In the genomic region with DNA sequence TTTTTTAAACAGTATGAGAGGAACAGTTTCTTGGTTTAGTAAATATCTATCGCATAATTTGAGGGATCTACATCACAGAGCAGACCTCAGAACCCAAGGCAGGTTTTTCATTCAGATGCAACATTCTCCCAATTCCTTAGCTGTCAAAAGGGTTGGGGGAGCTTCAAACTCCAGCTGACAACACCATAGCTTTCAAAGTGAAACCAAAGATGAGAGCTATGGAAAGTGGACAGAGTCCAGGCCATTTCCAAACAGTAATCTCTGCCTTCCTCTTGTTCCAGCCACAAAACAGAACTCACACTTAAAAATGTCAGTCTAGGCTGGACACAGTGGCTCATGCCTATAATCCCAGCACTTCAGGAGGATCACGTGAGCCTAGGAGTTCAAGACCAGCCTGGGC, we compare ENCODE assay signal across 2 cellular contexts.
TF ChIP-seq lines count a peak whose summit lies in the region.

No MANE protein-coding gene starts in this region.

TF ChIP-seq in H1, 55 proteins besides CTCF, POLR2A, EP300 and RAD21:
- TF ChIP-seq, protein P1, sequence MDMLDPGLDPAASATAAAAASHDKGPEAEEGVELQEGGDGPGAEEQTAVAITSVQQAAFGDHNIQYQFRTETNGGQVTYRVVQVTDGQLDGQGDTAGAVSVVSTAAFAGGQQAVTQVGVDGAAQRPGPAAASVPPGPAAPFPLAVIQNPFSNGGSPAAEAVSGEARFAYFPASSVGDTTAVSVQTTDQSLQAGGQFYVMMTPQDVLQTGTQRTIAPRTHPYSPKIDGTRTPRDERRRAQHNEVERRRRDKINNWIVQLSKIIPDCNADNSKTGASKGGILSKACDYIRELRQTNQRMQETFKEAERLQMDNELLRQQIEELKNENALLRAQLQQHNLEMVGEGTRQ (IDR thresholded peaks at IDR 0.05; ENCODE audit: low read length) = no peak
- peak; percentile 82 to 90; a peak in 3 of 4 replicates for TF ChIP-seq SIN3A (conservative IDR thresholded peaks at IDR 0.05 in 1 of 2, IDR thresholded peaks at IDR 0.05 in 1 of 2; ENCODE audit: low read depth in 1 of 2, low read length in 2 of 2)
- TF ChIP-seq, protein P2, sequence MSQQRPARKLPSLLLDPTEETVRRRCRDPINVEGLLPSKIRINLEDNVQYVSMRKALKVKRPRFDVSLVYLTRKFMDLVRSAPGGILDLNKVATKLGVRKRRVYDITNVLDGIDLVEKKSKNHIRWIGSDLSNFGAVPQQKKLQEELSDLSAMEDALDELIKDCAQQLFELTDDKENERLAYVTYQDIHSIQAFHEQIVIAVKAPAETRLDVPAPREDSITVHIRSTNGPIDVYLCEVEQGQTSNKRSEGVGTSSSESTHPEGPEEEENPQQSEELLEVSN (IDR thresholded peaks at IDR 0.05) = no peak
- no peak for TF ChIP-seq EGR1 (IDR thresholded peaks at IDR 0.05; ENCODE audit: borderline replicate concordance, low read depth, low read length)
- TF ChIP-seq, protein P3, sequence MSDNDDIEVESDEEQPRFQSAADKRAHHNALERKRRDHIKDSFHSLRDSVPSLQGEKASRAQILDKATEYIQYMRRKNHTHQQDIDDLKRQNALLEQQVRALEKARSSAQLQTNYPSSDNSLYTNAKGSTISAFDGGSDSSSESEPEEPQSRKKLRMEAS (IDR thresholded peaks at IDR 0.05) = no peak
- TF ChIP-seq SUZ12 (IDR thresholded peaks at IDR 0.05; ENCODE audit: low read length) = no peak
- no peak for TF ChIP-seq SIRT6 (IDR thresholded peaks at IDR 0.05; ENCODE audit: low read length)
- peak; percentile 67; the same call in 1 of the 2 replicates for TF ChIP-seq TEAD4 (IDR thresholded peaks at IDR 0.05; ENCODE audit: low read depth, low read length)

TF ChIP-seq in HepG2, 621 proteins besides CTCF, POLR2A, EP300 and RAD21:
- TF ChIP-seq, protein P4, sequence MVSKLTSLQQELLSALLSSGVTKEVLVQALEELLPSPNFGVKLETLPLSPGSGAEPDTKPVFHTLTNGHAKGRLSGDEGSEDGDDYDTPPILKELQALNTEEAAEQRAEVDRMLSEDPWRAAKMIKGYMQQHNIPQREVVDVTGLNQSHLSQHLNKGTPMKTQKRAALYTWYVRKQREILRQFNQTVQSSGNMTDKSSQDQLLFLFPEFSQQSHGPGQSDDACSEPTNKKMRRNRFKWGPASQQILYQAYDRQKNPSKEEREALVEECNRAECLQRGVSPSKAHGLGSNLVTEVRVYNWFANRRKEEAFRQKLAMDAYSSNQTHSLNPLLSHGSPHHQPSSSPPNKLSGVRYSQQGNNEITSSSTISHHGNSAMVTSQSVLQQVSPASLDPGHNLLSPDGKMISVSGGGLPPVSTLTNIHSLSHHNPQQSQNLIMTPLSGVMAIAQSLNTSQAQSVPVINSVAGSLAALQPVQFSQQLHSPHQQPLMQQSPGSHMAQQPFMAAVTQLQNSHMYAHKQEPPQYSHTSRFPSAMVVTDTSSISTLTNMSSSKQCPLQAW (CRISPR knock-in tag; IDR thresholded peaks at IDR 0.05) = no peak
- TF ChIP-seq MAFK (conservative IDR thresholded peaks at IDR 0.05 in 1 of 2, IDR thresholded peaks at IDR 0.05 in 1 of 2; ENCODE audit: low read length in 2 of 2) (no peak), SYNCRIP (IDR thresholded peaks at IDR 0.05; ENCODE audit: insufficient read depth, low read depth, low read length) (no peak), ZEB1 (IDR thresholded peaks at IDR 0.05; ENCODE audit: insufficient replicate concordance, low read depth) (no peak), SRSF1 (optimal IDR thresholded peaks at IDR 0.05; ENCODE audit: low read depth, low read length) (no peak), HDAC1 (CRISPR knock-in tag; IDR thresholded peaks at IDR 0.05) (no peak), NCOA2 (CRISPR knock-in tag; IDR thresholded peaks at IDR 0.05) (no peak), GFI1 (CRISPR knock-in tag; IDR thresholded peaks at IDR 0.05; ENCODE audit: borderline replicate concordance) (no peak), WIZ (CRISPR knock-in tag; IDR thresholded peaks at IDR 0.05) (no peak)
- TF ChIP-seq, protein P5, sequence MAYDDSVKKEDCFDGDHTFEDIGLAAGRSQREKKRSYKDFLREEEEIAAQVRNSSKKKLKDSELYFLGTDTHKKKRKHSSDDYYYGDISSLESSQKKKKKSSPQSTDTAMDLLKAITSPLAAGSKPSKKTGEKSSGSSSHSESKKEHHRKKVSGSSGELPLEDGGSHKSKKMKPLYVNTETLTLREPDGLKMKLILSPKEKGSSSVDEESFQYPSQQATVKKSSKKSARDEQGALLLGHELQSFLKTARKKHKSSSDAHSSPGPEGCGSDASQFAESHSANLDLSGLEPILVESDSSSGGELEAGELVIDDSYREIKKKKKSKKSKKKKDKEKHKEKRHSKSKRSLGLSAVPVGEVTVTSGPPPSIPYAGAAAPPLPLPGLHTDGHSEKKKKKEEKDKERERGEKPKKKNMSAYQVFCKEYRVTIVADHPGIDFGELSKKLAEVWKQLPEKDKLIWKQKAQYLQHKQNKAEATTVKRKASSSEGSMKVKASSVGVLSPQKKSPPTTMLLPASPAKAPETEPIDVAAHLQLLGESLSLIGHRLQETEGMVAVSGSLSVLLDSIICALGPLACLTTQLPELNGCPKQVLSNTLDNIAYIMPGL (CRISPR knock-in tag; IDR thresholded peaks at IDR 0.05; ENCODE audit: borderline replicate concordance in 1 of 2, low read depth in 1 of 2) = no peak
- TF ChIP-seq, protein P6, sequence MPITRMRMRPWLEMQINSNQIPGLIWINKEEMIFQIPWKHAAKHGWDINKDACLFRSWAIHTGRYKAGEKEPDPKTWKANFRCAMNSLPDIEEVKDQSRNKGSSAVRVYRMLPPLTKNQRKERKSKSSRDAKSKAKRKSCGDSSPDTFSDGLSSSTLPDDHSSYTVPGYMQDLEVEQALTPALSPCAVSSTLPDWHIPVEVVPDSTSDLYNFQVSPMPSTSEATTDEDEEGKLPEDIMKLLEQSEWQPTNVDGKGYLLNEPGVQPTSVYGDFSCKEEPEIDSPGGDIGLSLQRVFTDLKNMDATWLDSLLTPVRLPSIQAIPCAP (CRISPR knock-in tag; IDR thresholded peaks at IDR 0.05; ENCODE audit: low read depth) = no peak
